In genomic region chr19:36030264-36031148, GRCh38 we compare ENCODE assay signal across 1 cellular context.
TF ChIP-seq lines count a peak whose summit lies in the region.

No MANE protein-coding gene starts in this region.

TF ChIP-seq in K562, 482 proteins besides CTCF, POLR2A, EP300 and RAD21:
- TF ChIP-seq UBTF (IDR thresholded peaks at IDR 0.05; ENCODE audit: borderline replicate concordance in 1 of 2, low read depth in 2 of 2, low read length in 2 of 2) (no peak), RBM25 (IDR thresholded peaks at IDR 0.05; ENCODE audit: low read depth, low read length, severe bottlenecking) (peak; percentile 66)
